22 cellular contexts compared by ENCODE assay signal in genomic region chr10:51950996-51951392, GRCh38.
A peak's percentile ranks its signal among the peaks of the same experiment; 100 is the strongest.
DNase-seq lines count a peak whose midpoint lies in the region; ATAC-seq and TF ChIP-seq lines count a peak whose summit lies in the region.
"Had no signal": no experiment of that assay in that cellular context is flagged by ENCODE, and none has a peak within 500 bp of the region (broad histone marks: within the 10 kb centered on the region; RNA-seq: fewer than 3 reads in every experiment).

No MANE protein-coding gene starts in this region.

- H3K27ac ChIP-seq in left ventricle myocardium inferior (replicated peaks) (peak overlapping the region; percentile 35), sigmoid colon (peak overlapping the region in 3 of 4 donors; percentile 32 to 58 (median 50)), vagina (peak overlapping the region; percentile 17)
- H3K27ac ChIP-seq: PC-9 had no signal

- H3K4me1 ChIP-seq in left ventricle myocardium inferior (peaks cover 26% of the 10 kb centered on the region), sigmoid colon (peaks cover 0 to 37% (median 24%) of the 10 kb centered on the region in 4 donors), vagina (peaks cover 14% of the 10 kb centered on the region)

- TF ChIP-seq CTCF in left ventricle myocardium inferior (IDR thresholded peaks at IDR 0.05; ENCODE audit: borderline replicate concordance): no peak
- TF ChIP-seq CTCF in sigmoid colon (IDR thresholded peaks at IDR 0.05): no peak
- TF ChIP-seq CTCF in vagina (IDR thresholded peaks at IDR 0.05): no peak

- 90 to 94% methylated on average over 1 of the region's 1 CpG for WGBS in sigmoid colon, 2 donors

- ATAC-seq in Right ventricle myocardium inferior: peak; percentile 34
- ATAC-seq: K562 had no signal

- TF ChIP-seq EP300 in sigmoid colon (IDR thresholded peaks at IDR 0.05): no peak

- H3K9me3 ChIP-seq in left ventricle myocardium inferior (replicated peaks) (no peaks in the 10 kb centered on the region), sigmoid colon (no peaks in the 10 kb centered on the region), vagina (no peaks in the 10 kb centered on the region)
- H3K9me3 ChIP-seq: SK-N-SH had no signal

- no peak overlapping the region for H3K4me3 ChIP-seq in left ventricle myocardium inferior
- no peak overlapping the region for H3K4me3 ChIP-seq in sigmoid colon
- H3K4me3 ChIP-seq in vagina: no peak overlapping the region
- H3K4me3 ChIP-seq: K562, PC-9 had no signal

- H3K27me3 ChIP-seq in left ventricle myocardium inferior (ENCODE audit: low read depth): no peaks in the 10 kb centered on the region
- H3K27me3 ChIP-seq in sigmoid colon: no peaks in the 10 kb centered on the region
- no peaks in the 10 kb centered on the region for H3K27me3 ChIP-seq in vagina

- H3K36me3 ChIP-seq in left ventricle myocardium inferior (no peaks in the 10 kb centered on the region), sigmoid colon (no peaks in the 10 kb centered on the region), vagina (no peaks in the 10 kb centered on the region)

- no peak for TF ChIP-seq POLR2A in sigmoid colon (IDR thresholded peaks at IDR 0.05)
- no peak for TF ChIP-seq POLR2A in vagina (IDR thresholded peaks at IDR 0.05)

- intact Hi-C loops in Right ventricle myocardium inferior (cut with DNase I) (loop anchor here (10.0 kb wide), 2 partner anchors 76 to 226 kb away; no protein-coding TSS in a partner anchor), cardiac septum (cut with DNase I) (loop anchor here (10.0 kb wide), 2 partner anchors 246 to 886 kb away; no protein-coding TSS in a partner anchor), left ventricle myocardium inferior (cut with micrococcal nuclease) (no loop called here), sigmoid colon (cut with DNase I) (loop anchor here (10.0 kb wide), 1 partner anchor 526 kb away; no protein-coding TSS in a partner anchor), vagina (cut with DNase I) (no loop called here)

- DNase-seq in Right ventricle myocardium inferior (ENCODE audit: missing footprints) (no peak), cardiac septum (ENCODE audit: low spot score) (no peak), left ventricle myocardium inferior (no peak), sigmoid colon (no peak), vagina (ENCODE audit: extremely low spot score in 2 of 2) (no peak), NCI-H1105 treated with DMSO at 0.1 percent for 48 hours (lab: John Stamatoyannopoulos, UW) (no peak), SK-N-DZ (ENCODE audit: low spot score) (no peak), NCI-H187 treated with DMSO at 0.1 percent for 48 hours (lab: John Stamatoyannopoulos, UW) (no peak)
- DNase-seq: 8988T, ACHN, Calu3, DMS79 treated with DMSO at 0.1 percent for 48 hours, H7, NCI-H2029 treated with DMSO at 0.1 percent for 48 hours, NCI-H446 treated with DMSO at 0.1 percent for 48 hours, NCI-H526, NCI-H82, PC-9, RPMI8226, SIG-M5, SK-N-SH had no signal

Comparison
In these comparisons a context has a peak if more than half of its experiments do, and no peak if none do; other contexts are left out.
1. intact Hi-C loops: an anchor here in Right ventricle myocardium inferior (10.0 kb wide), cardiac septum (10.0 kb wide) and sigmoid colon (10.0 kb wide); none called in left ventricle myocardium inferior and vagina.